Comparison of ENCODE assay signal across 8 cellular contexts in genomic region chr10:119178371-119179119, GRCh38. TPM values are rescaled to one million over a fixed set of nuclear protein-coding genes. Genes with fewer than 3 reads are reported as not detected.
DNase-seq lines count a peak whose midpoint lies in the region; ATAC-seq, FAIRE-seq and TF ChIP-seq lines count a peak whose summit lies in the region.

PRDX3 (minus strand) TSS chr10:119178812; CDS start chr10:119178790, 22 bp downstream.

- WGBS in adrenal gland, 4 donors: 0 to 1% (median 0%) methylated on average over 18 to 45 of the region's 45 CpGs
- 0 to 1% (median 1%) methylated on average over 38 to 45 of the region's 45 CpGs for WGBS in psoas muscle, 3 donors

- H3K36me3 ChIP-seq in adrenal gland (replicated peaks in 1 of 2): peaks cover 0 to 10% of the 10 kb centered on the region in 2 donors
- peaks cover 0 to 33% of the 10 kb centered on the region in 2 donors for H3K36me3 ChIP-seq in psoas muscle (ENCODE audit: insufficient read depth in 1 of 2, low read depth in 1 of 2)

- intact Hi-C loops in adrenal gland (cut with DNase I) (no loop called here), left cardiac atrium (cut with DNase I) (no loop called here), psoas muscle (cut with DNase I) (no loop called here)

- no peaks in the 10 kb centered on the region for H3K9me3 ChIP-seq in adrenal gland (replicated peaks in 1 of 3)
- H3K9me3 ChIP-seq in psoas muscle: no peaks in the 10 kb centered on the region

- H3K27ac Mint-ChIP-seq in T-cell: peak within 1 kb of the TSS; percentile 92 to 93

- no peaks in the 10 kb centered on the region for H3K27me3 Mint-ChIP-seq in T-cell

- H3K4me1 ChIP-seq in adrenal gland (replicated peaks in 1 of 2) (peaks cover 10 to 37% of the 10 kb centered on the region in 2 donors), psoas muscle (peaks cover 24% of the 10 kb centered on the region)

- peak within 1 kb of the TSS; percentile 20 to 89 (median 61) for H3K4me3 ChIP-seq in adrenal gland
- H3K4me3 ChIP-seq in psoas muscle: peak within 1 kb of the TSS; percentile 89

- TF ChIP-seq CTCF in adrenal gland (IDR thresholded peaks at IDR 0.05): peak in 2 of 6 experiments; percentile 3 to 15
- TF ChIP-seq CTCF in psoas muscle (IDR thresholded peaks at IDR 0.05): peak; percentile 16

- peaks cover 4% of the 10 kb centered on the region for H3K36me3 Mint-ChIP-seq in T-cell

- CTCF ChIA-PET in T-cell (lab: Charles Lee): interaction anchor here in 1 of 2 donors (0.7 to 1.0 kb wide), 3 partner anchors 21 to 112 kb away, joined by 3 to 5 read pairs (median 3); no protein-coding TSS in a partner anchor

- H3K27ac ChIP-seq in adrenal gland: peak within 1 kb of the TSS; percentile 47 to 98 (median 85)
- H3K27ac ChIP-seq in psoas muscle: peak within 1 kb of the TSS; percentile 91

- POLR2A ChIA-PET in T-cell (lab: Charles Lee): interaction anchor here in 1 of 2 donors (0.6 kb wide), 1 partner anchor 683 kb away, joined by 5 read pairs; no protein-coding TSS in a partner anchor

- FAIRE-seq in GM12891 (lab: Jason Lieb, UNC): peak; percentile 78
- no peak for FAIRE-seq in urothelium cell line (lab: Jason Lieb, UNC)

- H3K4me1 Mint-ChIP-seq in T-cell: peaks cover 24 to 39% (median 34%) of the 10 kb centered on the region in 3 donors

- H3K27me3 ChIP-seq in adrenal gland: no peaks in the 10 kb centered on the region
- no peaks in the 10 kb centered on the region for H3K27me3 ChIP-seq in psoas muscle (ENCODE audit: insufficient read depth in 3 of 3, low read length in 2 of 3)

- peak; percentile 79 for DNase-seq in GM12891 (ENCODE audit: insufficient read length, low spot score)
- peak; percentile 78 for DNase-seq in NCI-H1436 treated with DMSO at 0.1 percent for 48 hours (lab: John Stamatoyannopoulos, UW)
- peak; percentile 82 to 94 (median 90) for DNase-seq in T-cell
- peak; percentile 90 to 95 (median 94) for DNase-seq in adrenal gland
- DNase-seq in left cardiac atrium: peak; percentile 95
- DNase-seq in psoas muscle: peak; percentile 96
- peak; percentile 92 for DNase-seq in urothelium cell line (ENCODE audit: low spot score)

- TF ChIP-seq POLR2A in GM12891 (IDR thresholded peaks at IDR 0.05; ENCODE audit: low read depth, low read length) (peak; percentile 91), adrenal gland (IDR thresholded peaks at IDR 0.05) (peak; percentile 66 to 67)

- ATAC-seq in HG02840 (IDR thresholded peaks at IDR 0.05; ENCODE audit: low FRiP score, unreplicated experiment) (peak; percentile 89), T-cell (replicated peaks in 1 of 4) (peak; percentile 97 to 99 (median 98)), left cardiac atrium (peak; percentile 99 to 100), psoas muscle (peak; percentile 99)

- no peaks in the 10 kb centered on the region for H3K9me3 Mint-ChIP-seq in T-cell

- peak within 1 kb of the TSS; percentile 93 to 96 (median 93) for H3K4me3 Mint-ChIP-seq in T-cell

TF ChIP-seq in GM12891, 5 proteins besides CTCF, POLR2A, EP300 and RAD21:
- TF ChIP-seq POLR2AphosphoS5 (IDR thresholded peaks at IDR 0.05; ENCODE audit: low read depth, low read length) (peak; percentile 93), PAX5 (IDR thresholded peaks at IDR 0.05; ENCODE audit: insufficient read depth, low read length, severe bottlenecking) (no peak), SPI1 (IDR thresholded peaks at IDR 0.05; ENCODE audit: low read depth, low read length) (no peak), POU2F2 (IDR thresholded peaks at IDR 0.05; ENCODE audit: low read depth, low read length) (no peak), TAF1 (IDR thresholded peaks at IDR 0.05; ENCODE audit: low read depth, low read length) (peak; percentile 96)

RNA-seq across cellular contexts. Expression of gene PRDX3, which starts in this region (rescaled TPM):
- polyA plus RNA-seq in GM12891 (2012; ENCODE audit: low read depth, missing spikeins): 134 TPM
- total RNA-seq in T-cell (10 to 100 TPM; 15.7 to 36.2 (median 34.7) TPM), adrenal gland (100 to 1,000 TPM; 306 to 628 (median 425) TPM), left cardiac atrium (100 to 1,000 TPM; 162 to 183 TPM), psoas muscle (100 to 1,000 TPM; 186 to 212 (median 201) TPM)
- polyA plus RNA-seq in adrenal gland (100 to 1,000 TPM; 150 to 596 (median 200) TPM), psoas muscle (100 to 1,000 TPM; 182 to 331 (median 204) TPM)

Comparison
In these comparisons a context has a peak if more than half of its experiments do, and no peak if none do; other contexts are left out.
1. Peak in every context shown above with its lines: DNase-seq, ATAC-seq, H3K4me3 ChIP-seq and H3K27ac ChIP-seq.
2. RNA of gene PRDX3 (total RNA-seq): 306 to 628 TPM in adrenal gland, 186 to 212 TPM in psoas muscle and 162 to 183 TPM in left cardiac atrium; 15.7 to 36.2 TPM in T-cell; every median in the first group is over 4 times any median in the second.